Comparison of ENCODE assay signal across 2 cellular contexts in genomic region chr9:21533597-21533996, GRCh38.
TF ChIP-seq lines count a peak whose summit lies in the region.

No MANE protein-coding gene starts in this region.

TF ChIP-seq in GM23338, 12 proteins besides CTCF, POLR2A, EP300 and RAD21 (continued from another document):
- TF ChIP-seq ZNF462 (CRISPR knock-in tag; IDR thresholded peaks at IDR 0.05) (no peak), POLR2AphosphoS5 (IDR thresholded peaks at IDR 0.05; ENCODE audit: low read depth) (no peak)
TF ChIP-seq in GM23338: peak in this region for 0.

TF ChIP-seq in IMR-90, 13 proteins besides CTCF, POLR2A, EP300 and RAD21 (continued from another document):
- TF ChIP-seq USF2 (IDR thresholded peaks at IDR 0.05; ENCODE audit: low read depth, low read length) (no peak), MXI1 (IDR thresholded peaks at IDR 0.05; ENCODE audit: borderline replicate concordance, low read depth, low read length) (no peak), CEBPB (IDR thresholded peaks at IDR 0.05; ENCODE audit: low read depth, low read length) (no peak), CHD1 (IDR thresholded peaks at IDR 0.05; ENCODE audit: low read depth, low read length) (no peak), MAZ (IDR thresholded peaks at IDR 0.05; ENCODE audit: borderline replicate concordance, low read depth, low read length) (no peak), RCOR1 (IDR thresholded peaks at IDR 0.05; ENCODE audit: insufficient replicate concordance, low read length) (no peak), BHLHE40 (IDR thresholded peaks at IDR 0.05; ENCODE audit: low read depth, low read length) (no peak), ELK1 (IDR thresholded peaks at IDR 0.05; ENCODE audit: borderline replicate concordance, low read depth, low read length) (no peak), NFE2L2 (IDR thresholded peaks at IDR 0.05; ENCODE audit: low read depth, low read length) (no peak), RFX5 (IDR thresholded peaks at IDR 0.05; ENCODE audit: low read depth, low read length) (no peak), SMC3 (IDR thresholded peaks at IDR 0.05; ENCODE audit: low read depth, low read length) (no peak), MAFK (IDR thresholded peaks at IDR 0.05; ENCODE audit: low read depth, low read length) (no peak)
